ENCODE assay signal across 18 cellular contexts in the genomic region with DNA sequence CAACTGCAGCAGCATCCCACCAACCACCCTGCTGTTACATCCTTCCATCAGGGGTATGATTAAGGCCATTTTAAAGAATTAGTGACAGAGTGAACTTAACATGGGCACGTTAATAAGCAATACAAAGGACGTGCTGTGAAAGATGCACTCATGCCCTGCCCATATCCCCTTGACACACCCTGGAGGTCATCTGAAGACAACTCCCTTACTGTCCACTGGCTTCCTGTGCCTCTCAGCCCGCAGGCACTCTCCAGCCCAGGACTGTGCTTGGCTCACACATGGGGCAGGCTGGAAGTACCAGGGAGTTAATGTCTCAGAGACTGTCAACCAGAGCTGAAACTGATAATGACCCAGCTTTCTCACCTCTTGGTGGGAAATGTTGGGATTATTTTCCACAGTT.
"Had no signal": no experiment of that assay in that cellular context is flagged by ENCODE, and none has a peak within 500 bp of the region (broad histone marks: within the 10 kb centered on the region; RNA-seq: fewer than 3 reads in every experiment).

No MANE protein-coding gene starts in this region.

- ATAC-seq: esophagus mucosa, foreskin keratinocyte, gastrocnemius medialis, heart right ventricle, left cardiac atrium, left lung, left ventricle myocardium superior, lower lobe of right lung had no signal

- DNase-seq: dermis blood vessel endothelial cell; dorsolateral prefrontal cortex; effector CD4-positive, alpha-beta T cell; effector memory CD4-positive, alpha-beta T cell; erythroblast; foreskin keratinocyte; gastrocnemius medialis; glutamatergic neuron; head of caudate nucleus; heart right ventricle; hippocampal formation; left cardiac atrium; left lung; left ventricle myocardium superior; lower lobe of right lung; mesenchymal stem cell; midbrain had no signal
